In genomic region chr13:87128006-87128405, GRCh38 we compare ENCODE assay signal across 11 cellular contexts.
DNase-seq lines count a peak whose midpoint lies in the region; ATAC-seq lines count a peak whose summit lies in the region.
"Had no signal": no experiment of that assay in that cellular context is flagged by ENCODE, and none has a peak within 500 bp of the region (broad histone marks: within the 10 kb centered on the region; RNA-seq: fewer than 3 reads in every experiment).

No MANE protein-coding gene starts in this region.

- DNase-seq in Right ventricle myocardium inferior (ENCODE audit: missing footprints): no peak
- no peak for DNase-seq in cardiac septum (ENCODE audit: low spot score)
- DNase-seq in NCI-H226: peak; percentile 54
- peak; percentile 89 for DNase-seq in fibroblast of gingiva (ENCODE audit: low read depth)
- peak; percentile 89 for DNase-seq in renal cortical epithelial cell (ENCODE audit: low read depth)
- no peak for DNase-seq in left lobe of liver (ENCODE audit: low spot score)
- DNase-seq in superior temporal gyrus (ENCODE audit: extremely low spot score): no peak
- DNase-seq: activated CD4-positive, alpha-beta memory T cell treated with anti-CD3 and anti-CD28 coated beads, Interleukin-2, amount 10 ng/mL, durations not matched to agents 7 days and 5 days; activated naive CD4-positive, alpha-beta T cell treated with anti-CD3 and anti-CD28 coated beads for 36 hours; upper lobe of right lung had no signal

- intact Hi-C loops in Right ventricle myocardium inferior (cut with DNase I) (no loop called here), cardiac septum (cut with DNase I) (no loop called here)

- peak; percentile 37 for ATAC-seq in Right ventricle myocardium inferior
- ATAC-seq in left lobe of liver: no peak
- no peak for ATAC-seq in HG03354 (IDR thresholded peaks at IDR 0.05; ENCODE audit: poor library complexity, severe bottlenecking, unreplicated experiment)
- ATAC-seq: upper lobe of right lung had no signal

Comparison
In these comparisons a context has a peak if more than half of its experiments do, and no peak if none do; other contexts are left out.
1. DNase-seq: peak in NCI-H226 (single experiment), fibroblast of gingiva (single experiment) and renal cortical epithelial cell (single experiment); none in Right ventricle myocardium inferior (single experiment), cardiac septum (single experiment), left lobe of liver (single experiment) and superior temporal gyrus (single experiment).